ENCODE assay signal across 18 cellular contexts in the genomic region with DNA sequence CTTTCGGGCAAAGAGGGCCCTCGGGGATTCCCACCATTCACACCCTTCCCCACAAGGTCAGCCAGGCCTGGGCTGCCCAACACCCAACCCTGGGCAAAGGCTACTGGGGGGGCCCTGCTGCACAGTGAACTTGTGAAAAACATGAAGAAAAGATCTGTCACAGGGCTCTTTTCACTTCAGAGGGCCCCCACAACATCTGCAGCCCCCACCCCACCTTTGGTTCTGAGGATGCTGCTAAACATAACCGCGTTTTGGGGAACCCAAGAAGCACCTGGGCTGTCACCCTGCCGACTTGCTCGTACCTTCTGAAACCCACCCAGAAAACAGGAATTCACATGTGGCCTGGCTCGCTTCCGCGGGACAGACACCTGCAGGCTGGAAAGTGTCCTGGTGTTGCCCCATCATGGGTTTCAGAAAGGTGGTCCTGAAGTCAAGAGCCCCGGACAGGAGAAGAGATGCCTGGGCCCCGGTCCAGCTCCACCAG. TPM values are rescaled to one million over a fixed set of nuclear protein-coding genes. Genes with fewer than 3 reads are reported as not detected.
DNase-seq lines count a peak whose midpoint lies in the region; ATAC-seq and TF ChIP-seq lines count a peak whose summit lies in the region.
"Had no signal": no experiment of that assay in that cellular context is flagged by ENCODE, and none has a peak within 500 bp of the region (broad histone marks: within the 10 kb centered on the region; RNA-seq: fewer than 3 reads in every experiment).

No MANE protein-coding gene starts in this region.

- in situ Hi-C loops in KBM-7 (cut with MboI; ENCODE audit: low pct_unique_long_range_greater_than_20kb, low sequenced_read_pairs), result no loop called here

- TF ChIP-seq CTCF in activated B cell treated with CpG ODN at 0.5 μM for 24 hours (IDR thresholded peaks at IDR 0.05) (no peak), neutrophil (IDR thresholded peaks at IDR 0.05) (no peak)

- peaks cover 66% of the 10 kb centered on the region for H3K4me1 Mint-ChIP-seq in activated CD4-positive, alpha-beta T cell treated with anti-CD3 and anti-CD28 coated beads for 36 hours
- peaks cover 97% of the 10 kb centered on the region for H3K4me1 Mint-ChIP-seq in activated B cell treated with CpG ODN at 0.5 μM for 24 hours

- POLR2A ChIA-PET in activated CD4-positive, alpha-beta T cell treated with anti-CD3 and anti-CD28 coated beads for 36 hours (lab: Charles Lee), result interaction anchor here (0.5 kb wide), 1 partner anchor 23 kb away, joined by 5 read pairs; no protein-coding TSS in a partner anchor
- POLR2A ChIA-PET in activated B cell treated with CpG ODN at 0.5 μM for 24 hours (lab: Charles Lee), result interaction anchor here (1.1 to 19.6 kb wide), 7 partner anchors 10 to 64 kb away, joined by 3 to 593 read pairs (median 5); a partner anchor contains a TSS

- peak overlapping the region; percentile 3 for H3K27ac Mint-ChIP-seq in activated CD4-positive, alpha-beta T cell treated with anti-CD3 and anti-CD28 coated beads for 36 hours
- peak overlapping the region; percentile 97 for H3K27ac Mint-ChIP-seq in activated B cell treated with CpG ODN at 0.5 μM for 24 hours
- H3K27ac Mint-ChIP-seq: brain had no signal

- ATAC-seq in activated CD4-positive, alpha-beta T cell treated with anti-CD3 and anti-CD28 coated beads for 36 hours, result no peak
- ATAC-seq in GM19452 (IDR thresholded peaks at IDR 0.05; ENCODE audit: unreplicated experiment), result peak; percentile 29
- ATAC-seq in activated B cell treated with CpG ODN at 0.5 μM for 24 hours (ENCODE audit: low read depth), result no peak

- H3K4me3 ChIP-seq in neutrophil (ENCODE audit: low read depth in 1 of 2, low read length in 1 of 2), result no peak overlapping the region
- H3K4me3 ChIP-seq: upper lobe of left lung had no signal

- no peaks in the 10 kb centered on the region for H3K27me3 ChIP-seq in neutrophil
- H3K27me3 ChIP-seq: upper lobe of left lung had no signal

- peaks cover 23% of the 10 kb centered on the region for H3K36me3 ChIP-seq in neutrophil

- H3K27me3 Mint-ChIP-seq in activated CD4-positive, alpha-beta T cell treated with anti-CD3 and anti-CD28 coated beads for 36 hours, result no peaks in the 10 kb centered on the region
- no peaks in the 10 kb centered on the region for H3K27me3 Mint-ChIP-seq in activated B cell treated with CpG ODN at 0.5 μM for 24 hours

- no peak for DNase-seq in activated CD4-positive, alpha-beta T cell treated with anti-CD3 and anti-CD28 coated beads for 36 hours
- DNase-seq in activated CD4-positive, alpha-beta T cell treated with anti-CD3 and anti-CD28 coated beads, Interleukin-2, amount 50 U/mL, for 48 hours, result no peak
- peak; percentile 23 for DNase-seq in activated B cell treated with CpG ODN at 0.5 μM for 24 hours
- no peak for DNase-seq in hypothalamus (lab: John Stamatoyannopoulos, UW)
- no peak for DNase-seq in KBM-7
- DNase-seq in activated CD4-positive, CD25-positive, alpha-beta regulatory T cell treated with anti-CD3 and anti-CD28 coated beads, Interleukin-2, amount 50 U/mL, for 72 hours, result no peak
- DNase-seq: 8988T; activated effector memory CD4-positive, alpha-beta T cell treated with Interleukin-2 at 50 U/mL for 16 hours; glutamatergic neuron; HCEC 1CT; NCI-H1436 treated with DMSO at 0.1 percent for 48 hours; NCI-H526; SHP77 treated with DMSO at 0.1 percent for 48 hours had no signal

- peaks cover 9% of the 10 kb centered on the region for H3K36me3 Mint-ChIP-seq in activated CD4-positive, alpha-beta T cell treated with anti-CD3 and anti-CD28 coated beads for 36 hours (ENCODE audit: low read depth)
- H3K36me3 Mint-ChIP-seq in activated B cell treated with CpG ODN at 0.5 μM for 24 hours (ENCODE audit: low read depth), result peaks cover 52% of the 10 kb centered on the region
- H3K36me3 Mint-ChIP-seq: brain had no signal

- no peaks in the 10 kb centered on the region for H3K9me3 Mint-ChIP-seq in activated CD4-positive, alpha-beta T cell treated with anti-CD3 and anti-CD28 coated beads for 36 hours (ENCODE audit: low read depth)
- no peaks in the 10 kb centered on the region for H3K9me3 Mint-ChIP-seq in activated B cell treated with CpG ODN at 0.5 μM for 24 hours
- H3K9me3 Mint-ChIP-seq: brain had no signal

- H3K4me1 ChIP-seq in neutrophil (ENCODE audit: control insufficient read depth in 1 of 2, insufficient read depth in 1 of 2, low read depth in 1 of 2, low read length in 1 of 2), result peaks cover 50 to 54% of the 10 kb centered on the region in 2 experiments

- H3K4me3 Mint-ChIP-seq in activated CD4-positive, alpha-beta T cell treated with anti-CD3 and anti-CD28 coated beads for 36 hours, result no peak overlapping the region
- peak overlapping the region; percentile 60 for H3K4me3 Mint-ChIP-seq in activated B cell treated with CpG ODN at 0.5 μM for 24 hours
- H3K4me3 Mint-ChIP-seq: brain had no signal

- intact Hi-C loops in activated CD4-positive, alpha-beta T cell treated with anti-CD3 and anti-CD28 coated beads for 36 hours (cut with DNase I, micrococcal nuclease), result no loop called here
- intact Hi-C loops in activated B cell treated with CpG ODN at 0.5 μM for 24 hours (cut with micrococcal nuclease), result no loop called here

- CTCF ChIA-PET in activated CD4-positive, alpha-beta T cell treated with anti-CD3 and anti-CD28 coated beads for 36 hours (lab: Charles Lee), result interaction anchor here (1.1 kb wide), 1 partner anchor 20 kb away, joined by 3 read pairs; no protein-coding TSS in a partner anchor
- CTCF ChIA-PET in activated B cell treated with CpG ODN at 0.5 μM for 24 hours (lab: Charles Lee), result interaction anchor here (0.6 to 1.5 kb wide), 4 partner anchors 12 to 44 kb away, joined by 3 to 7 read pairs (median 4); no protein-coding TSS in a partner anchor

- peak overlapping the region; percentile 83 for H3K27ac ChIP-seq in neutrophil
- H3K27ac ChIP-seq: VCaP had no signal

- H3K9me3 ChIP-seq in neutrophil, result no peaks in the 10 kb centered on the region
- H3K9me3 ChIP-seq: upper lobe of left lung had no signal

RNA-seq across cellular contexts. Expression of a gene that starts 29.3 kb away (rescaled TPM):
- 10 to 100 TPM; 44.5 to 47.1 TPM for total RNA-seq in activated CD4-positive, alpha-beta T cell treated with anti-CD3 and anti-CD28 coated beads for 36 hours
- 111 and 118 TPM in 2 replicates for total RNA-seq in activated B cell treated with CpG ODN at 0.5 μM for 24 hours
